Comparison of ENCODE assay signal across 6 cellular contexts in the genomic region with DNA sequence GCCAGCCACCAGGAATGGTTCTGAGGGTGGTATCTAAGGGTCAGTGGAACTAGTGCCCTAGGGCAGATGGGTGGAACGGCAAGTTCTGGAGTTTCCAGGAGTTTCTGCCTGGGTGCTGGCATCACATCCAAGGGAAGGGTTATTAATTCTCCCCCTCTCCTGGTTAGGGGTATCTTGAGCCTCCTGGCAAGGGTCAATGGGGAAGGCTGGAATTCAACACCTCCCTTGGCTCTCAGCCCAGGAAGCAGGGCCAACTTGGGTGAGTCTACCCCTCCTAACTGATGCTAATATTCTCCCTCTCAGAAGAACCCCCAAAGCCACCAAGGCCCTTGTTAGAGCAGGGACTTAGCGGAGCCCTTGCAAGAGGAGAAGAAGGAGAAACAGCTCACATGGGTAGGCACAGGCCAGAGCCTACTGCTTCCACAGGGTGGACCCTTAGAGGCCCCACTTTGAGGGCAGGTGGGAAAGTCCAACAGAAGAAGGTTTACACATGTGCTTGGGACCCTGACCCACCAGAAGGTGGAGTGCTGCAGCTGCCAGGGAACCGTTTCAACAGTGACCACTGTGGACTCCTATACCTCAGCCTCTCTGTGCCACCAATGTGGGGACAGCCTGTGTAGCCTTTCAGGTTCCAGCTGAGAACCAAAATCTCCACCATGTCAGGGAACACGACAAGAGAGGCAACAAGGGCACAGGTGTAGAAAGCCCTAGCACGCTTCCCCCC. TPM values are rescaled to one million over a fixed set of nuclear protein-coding genes. Genes with fewer than 3 reads are reported as not detected.
A peak's percentile ranks its signal among the peaks of the same experiment; 100 is the strongest.
DNase-seq lines count a peak whose midpoint lies in the region; TF ChIP-seq lines count a peak whose summit lies in the region.

No MANE protein-coding gene starts in this region.

- H3K9me2 ChIP-seq in Karpas-422 (replicated peaks; ENCODE audit: insufficient read depth, low read length), result no peaks in the 10 kb centered on the region

- H3K4me2 ChIP-seq in Karpas-422 (ENCODE audit: low read depth, low read length, poor library complexity, severe bottlenecking), result peak overlapping the region; percentile 70
- peak overlapping the region; percentile 95 for H3K4me2 ChIP-seq in parathyroid adenoma (ENCODE audit: low read length)

- H3K27me3 ChIP-seq in Karpas-422 (ENCODE audit: low read length), result no peaks in the 10 kb centered on the region
- H3K27me3 ChIP-seq in brain microvascular endothelial cell (replicated peaks), result no peaks in the 10 kb centered on the region
- H3K27me3 ChIP-seq in parathyroid adenoma (ENCODE audit: control insufficient read depth, insufficient read depth, low read length), result no peaks in the 10 kb centered on the region

- in situ Hi-C loops in brain microvascular endothelial cell (cut with HindIII; ENCODE audit: low pct_ligation_motif_present, low sequenced_read_pairs), result no loop called here

- H3K79me2 ChIP-seq in Karpas-422 (ENCODE audit: low read length) (peaks cover 51% of the 10 kb centered on the region), parathyroid adenoma (peaks cover 37% of the 10 kb centered on the region)

- H3K9me3 ChIP-seq in Karpas-422 (ENCODE audit: low read length) (no peaks in the 10 kb centered on the region), parathyroid adenoma (ENCODE audit: control insufficient read depth, low read length) (no peaks in the 10 kb centered on the region)

- peak; percentile 16 for TF ChIP-seq CTCF in brain microvascular endothelial cell (IDR thresholded peaks at IDR 0.05; ENCODE audit: low read depth, low read length, missing control alignments)
- TF ChIP-seq CTCF in parathyroid adenoma (IDR thresholded peaks at IDR 0.05), result no peak

- no peak overlapping the region for H3K27ac ChIP-seq in Karpas-422 (ENCODE audit: low read length)
- H3K27ac ChIP-seq in brain microvascular endothelial cell, result no peak overlapping the region
- no peak overlapping the region for H3K27ac ChIP-seq in parathyroid adenoma

- H3K36me3 ChIP-seq in Karpas-422 (ENCODE audit: insufficient read depth, low read length), result peaks cover 8% of the 10 kb centered on the region; the same call in 1 of the 2 replicates
- H3K36me3 ChIP-seq in brain microvascular endothelial cell (replicated peaks), result peaks cover 26% of the 10 kb centered on the region
- H3K36me3 ChIP-seq in parathyroid adenoma (ENCODE audit: control insufficient read depth, insufficient read depth, low read length), result no peaks in the 10 kb centered on the region

- DNase-seq in Karpas-422, result no peak
- DNase-seq in brain microvascular endothelial cell, result no peak
- no peak for DNase-seq in effector CD8-positive, alpha-beta T cell (lab: John Stamatoyannopoulos, UW)
- no peak for DNase-seq in SW 1271 (lab: John Stamatoyannopoulos, UW)
- DNase-seq in SK-N-DZ (ENCODE audit: low spot score), result no peak

- H3K9ac ChIP-seq in Karpas-422 (ENCODE audit: low read length), result peak overlapping the region; percentile 43
- no peak overlapping the region for H3K9ac ChIP-seq in parathyroid adenoma

- H3K4me3 ChIP-seq in Karpas-422 (ENCODE audit: low read length) (peak overlapping the region; percentile 14; the same call in 1 of the 2 replicates), brain microvascular endothelial cell (ENCODE audit: low read depth, low read length) (peak overlapping the region; percentile 95), parathyroid adenoma (ENCODE audit: low read depth, low read length) (peak overlapping the region; percentile 85)

- H3K4me1 ChIP-seq in Karpas-422 (ENCODE audit: low read length) (peaks cover 51% of the 10 kb centered on the region), parathyroid adenoma (peaks cover 42% of the 10 kb centered on the region)

- H4K20me1 ChIP-seq in Karpas-422 (ENCODE audit: insufficient read depth, low read depth, low read length), result no peaks in the 10 kb centered on the region; the same call in 1 of the 2 replicates

- H2AFZ ChIP-seq in Karpas-422 (ENCODE audit: low read length) (no peak overlapping the region), parathyroid adenoma (no peak overlapping the region)

RNA-seq across cellular contexts. Expression of gene TMEM115, which starts 3.3 kb away (rescaled TPM):
- 13.8 and 25.8 TPM in 2 replicates for total RNA-seq in Karpas-422 (2014; rRNA removed; shearing (Covaris generic); ENCODE audit: low replicate concordance)
- 24.8 and 26.1 TPM in 2 replicates for polyA plus RNA-seq in SK-N-DZ (2014; cell fraction: cytosol; rRNA removed)
- 10.8 and 14.3 TPM in 2 replicates for polyA plus RNA-seq in SK-N-DZ (2014; cell fraction: nucleus; rRNA removed)

RNA-seq across cellular contexts. Expression of gene CYB561D2, which starts 5.3 kb away (rescaled TPM):
- 32.5 and 35.0 TPM in 2 replicates for total RNA-seq in Karpas-422 (2014; rRNA removed; shearing (Covaris generic); ENCODE audit: low replicate concordance)
- 28.2 and 28.8 TPM in 2 replicates for polyA plus RNA-seq in SK-N-DZ (2014; cell fraction: cytosol; rRNA removed)
- polyA plus RNA-seq in SK-N-DZ (2014; cell fraction: nucleus; rRNA removed), result 19.9 and 28.3 TPM in 2 replicates

RNA-seq across cellular contexts. Expression of gene NPRL2, which starts 5.4 kb away (rescaled TPM):
- 51.2 and 71.1 TPM in 2 replicates for total RNA-seq in Karpas-422 (2014; rRNA removed; shearing (Covaris generic); ENCODE audit: low replicate concordance)
- 24.3 and 25.9 TPM in 2 replicates for polyA plus RNA-seq in SK-N-DZ (2014; cell fraction: cytosol; rRNA removed)
- 119 and 128 TPM in 2 replicates for polyA plus RNA-seq in SK-N-DZ (2014; cell fraction: nucleus; rRNA removed)

RNA-seq across cellular contexts. Expression of gene ZMYND10, which starts 10.5 kb away (rescaled TPM):
- 1.3 and 1.4 TPM in 2 replicates for total RNA-seq in Karpas-422 (2014; rRNA removed; shearing (Covaris generic); ENCODE audit: low replicate concordance)
- polyA plus RNA-seq in SK-N-DZ (2014; cell fraction: cytosol; rRNA removed), result 0.66 and 1.2 TPM in 2 replicates
- polyA plus RNA-seq in SK-N-DZ (2014; cell fraction: nucleus; rRNA removed), result 5.2 and 7.3 TPM in 2 replicates

RNA-seq across cellular contexts. Expression of gene RASSF1, which starts 15.4 kb away (rescaled TPM):
- total RNA-seq in Karpas-422 (2014; rRNA removed; shearing (Covaris generic); ENCODE audit: low replicate concordance), result 33.3 and 69.4 TPM in 2 replicates
- polyA plus RNA-seq in SK-N-DZ (2014; cell fraction: cytosol; rRNA removed), result 27.8 and 29.4 TPM in 2 replicates
- 30.0 and 30.9 TPM in 2 replicates for polyA plus RNA-seq in SK-N-DZ (2014; cell fraction: nucleus; rRNA removed)

Comparison
In these comparisons a context has a peak if more than half of its experiments do, and no peak if none do; other contexts are left out.
1. H3K4me3 ChIP-seq: peak in every context shown above with its lines; median percentile 95 in brain microvascular endothelial cell; 85 in parathyroid adenoma; 14 in Karpas-422.